In genomic region chr2:236819275-236820002, GRCh38 we compare ENCODE assay signal across 20 cellular contexts.
DNase-seq lines count a peak whose midpoint lies in the region; ATAC-seq, FAIRE-seq and TF ChIP-seq lines count a peak whose summit lies in the region.
"Had no signal": no experiment of that assay in that cellular context is flagged by ENCODE, and none has a peak within 500 bp of the region (broad histone marks: within the 10 kb centered on the region; RNA-seq: fewer than 3 reads in every experiment).

No MANE protein-coding gene starts in this region.

- H3K4me3 ChIP-seq in brain microvascular endothelial cell (ENCODE audit: low read depth, low read length) (no peak overlapping the region), HepG2 (replicated peaks in 1 of 3; ENCODE audit: insufficient read depth in 1 of 3, low read depth in 2 of 3, low read length in 3 of 3) (no peak overlapping the region)

- H3K36me3 ChIP-seq in brain microvascular endothelial cell (replicated peaks), result no peaks in the 10 kb centered on the region
- H3K36me3 ChIP-seq in HepG2 (replicated peaks in 1 of 2; ENCODE audit: control insufficient read depth in 1 of 2, insufficient read depth in 2 of 2, low read length in 2 of 2), result no peaks in the 10 kb centered on the region
- H3K36me3 ChIP-seq: BE2C had no signal

- TF ChIP-seq EP300 in HepG2 (IDR thresholded peaks at IDR 0.05; ENCODE audit: low read depth in 2 of 2, low read length in 2 of 2), result no peak
- no peak for TF ChIP-seq EP300 in HepG2 (CRISPR knock-in tag; IDR thresholded peaks at IDR 0.05; ENCODE audit: borderline replicate concordance)

- in situ Hi-C loops in brain microvascular endothelial cell (cut with HindIII; ENCODE audit: low pct_ligation_motif_present, low sequenced_read_pairs), result no loop called here
- in situ Hi-C loops in HepG2 (cut with HindIII; ENCODE audit: extremely low pct_ligation_motif_present, low pct_unique_long_range_greater_than_20kb), result no loop called here

- H3K9ac ChIP-seq in HepG2 (ENCODE audit: insufficient read depth, low read depth, low read length), result no peak overlapping the region
- H3K9ac ChIP-seq: SK-N-SH had no signal

- no peak for TF ChIP-seq POLR2A in HepG2 (IDR thresholded peaks at IDR 0.05; ENCODE audit: insufficient read depth in 1 of 2, low read depth in 2 of 2, low read length in 2 of 2)

- H3K27me3 Mint-ChIP-seq in type B pancreatic cell, result peaks cover 9% of the 10 kb centered on the region
- H3K27me3 Mint-ChIP-seq in activated T-helper 17 cell treated with anti-CD3 and anti-CD28 coated beads, Interleukin-2, amount 50 U/mL, for 72 hours, result peaks cover 3% of the 10 kb centered on the region

- 49% methylated on average over 19 of the region's 19 CpGs for WGBS in HepG2 (ENCODE audit: low lambda C conversion rate)

- DNase-seq in NCI-H345 (lab: John Stamatoyannopoulos, UW) (peak; percentile 44), NCI-H345 treated with DMSO at 0.1 percent for 48 hours (lab: John Stamatoyannopoulos, UW; ENCODE audit: unreplicated experiment) (no peak), brain microvascular endothelial cell (no peak), HepG2 (ENCODE audit: low spot score) (no peak), type B pancreatic cell (ENCODE audit: extremely low spot score, unreplicated experiment) (peak; percentile 56), HuH-7 (ENCODE audit: low spot score) (no peak)
- DNase-seq: BE2C; Calu3; CD4-positive, alpha-beta memory T cell; DND-41; KBM-7; MV-4-11; NCI-H510A treated with DMSO at 0.1 percent for 48 hours; NCI-H82; SK-N-SH had no signal

- H3K4me1 Mint-ChIP-seq in type B pancreatic cell (ENCODE audit: unreplicated experiment), result peaks cover 41% of the 10 kb centered on the region
- H3K4me1 Mint-ChIP-seq in activated T-helper 17 cell treated with anti-CD3 and anti-CD28 coated beads, Interleukin-2, amount 50 U/mL, for 72 hours, result no peaks in the 10 kb centered on the region
- H3K4me1 Mint-ChIP-seq: CD4-positive, alpha-beta memory T cell had no signal

- H3K4me1 ChIP-seq in HepG2 (ENCODE audit: insufficient read depth, low read length), result no peaks in the 10 kb centered on the region
- H3K4me1 ChIP-seq: BE2C had no signal

- H3K27me3 ChIP-seq in brain microvascular endothelial cell (replicated peaks) (no peaks in the 10 kb centered on the region), HepG2 (ENCODE audit: control insufficient read depth in 1 of 2, insufficient read depth in 2 of 2, low read length in 2 of 2) (peaks cover 0 to 4% of the 10 kb centered on the region in 2 experiments; a peak in 2 of 5 replicates)
- H3K27me3 ChIP-seq: BE2C had no signal

- CTCF ChIA-PET in HepG2 (lab: Yijun Ruan, JAX; ENCODE audit: low intra/inter-chr PET ratio, low total read pairs), result no interaction called here

- peaks cover 11% of the 10 kb centered on the region for H3K9me3 Mint-ChIP-seq in type B pancreatic cell
- H3K9me3 Mint-ChIP-seq in activated T-helper 17 cell treated with anti-CD3 and anti-CD28 coated beads, Interleukin-2, amount 50 U/mL, for 72 hours, result peaks cover 5% of the 10 kb centered on the region

- H3K27ac ChIP-seq in brain microvascular endothelial cell (no peak overlapping the region), HepG2 (ENCODE audit: extremely low read length, insufficient read depth, low read length) (no peak overlapping the region)
- H3K27ac ChIP-seq: 22Rv1 had no signal

- no peak for TF ChIP-seq RAD21 in HepG2 (CRISPR knock-in tag; IDR thresholded peaks at IDR 0.05)

- POLR2A ChIA-PET in HepG2 (lab: Yijun Ruan, JAX), result no interaction called here

- H2AFZ ChIP-seq in HepG2 (ENCODE audit: low read length), result no peak overlapping the region

- no peak for FAIRE-seq in HepG2 (lab: Jason Lieb, UNC)
- FAIRE-seq: G401.6 had no signal

- no peak overlapping the region for H3K4me3 Mint-ChIP-seq in type B pancreatic cell
- no peak overlapping the region for H3K4me3 Mint-ChIP-seq in activated T-helper 17 cell treated with anti-CD3 and anti-CD28 coated beads, Interleukin-2, amount 50 U/mL, for 72 hours
- H3K4me3 Mint-ChIP-seq: CD4-positive, alpha-beta memory T cell had no signal

- H3K79me2 ChIP-seq in HepG2 (ENCODE audit: insufficient read depth, low read length), result no peaks in the 10 kb centered on the region

- H4K20me1 ChIP-seq in HepG2 (ENCODE audit: insufficient read depth, low read length), result no peaks in the 10 kb centered on the region

- H3K4me2 ChIP-seq in HepG2 (ENCODE audit: low read depth, low read length), result no peak overlapping the region
- H3K4me2 ChIP-seq: SK-N-SH had no signal

- H3K9me3 ChIP-seq in HepG2 (ENCODE audit: low read length), result no peaks in the 10 kb centered on the region
- H3K9me3 ChIP-seq: BE2C, SK-N-SH had no signal

- peak overlapping the region; percentile 6 for H3K27ac Mint-ChIP-seq in type B pancreatic cell
- H3K27ac Mint-ChIP-seq in activated T-helper 17 cell treated with anti-CD3 and anti-CD28 coated beads, Interleukin-2, amount 50 U/mL, for 72 hours, result no peak overlapping the region
- H3K27ac Mint-ChIP-seq: CD4-positive, alpha-beta memory T cell had no signal

- no TSS peak for BruUV-seq in HepG2 (replicated peaks; lab: Mats Ljungman, UMichigan)

- H3K36me3 Mint-ChIP-seq in type B pancreatic cell, result peaks cover 6% of the 10 kb centered on the region
- H3K36me3 Mint-ChIP-seq in activated T-helper 17 cell treated with anti-CD3 and anti-CD28 coated beads, Interleukin-2, amount 50 U/mL, for 72 hours (ENCODE audit: low read depth), result no peaks in the 10 kb centered on the region
- H3K36me3 Mint-ChIP-seq: CD4-positive, alpha-beta memory T cell had no signal

- no peak for ATAC-seq in HepG2
- ATAC-seq in activated T-helper 17 cell treated with anti-CD3 and anti-CD28 coated beads, Interleukin-2, amount 50 U/mL, for 72 hours (replicated peaks), result no peak
- no peak for ATAC-seq in HG03439 (IDR thresholded peaks at IDR 0.05; ENCODE audit: unreplicated experiment)
- ATAC-seq: Panc1 had no signal

- intact Hi-C loops in HepG2 (cut with micrococcal nuclease; ENCODE audit: unreplicated experiment), result loop anchor here (10.0 kb wide), 1 partner anchor 205 kb away; no protein-coding TSS in a partner anchor

- peak; percentile 16 for TF ChIP-seq CTCF in brain microvascular endothelial cell (IDR thresholded peaks at IDR 0.05; ENCODE audit: low read depth, low read length, missing control alignments)
- no peak for TF ChIP-seq CTCF in HepG2 (CRISPR knock-in tag; IDR thresholded peaks at IDR 0.05)
- peak; percentile 25 for TF ChIP-seq CTCF in type B pancreatic cell (conservative IDR thresholded peaks at IDR 0.05)

TF ChIP-seq in HepG2, 621 proteins besides CTCF, POLR2A, EP300 and RAD21:
- no peak for TF ChIP-seq RARA (CRISPR knock-in tag; IDR thresholded peaks at IDR 0.05)
- TF ChIP-seq NONO (IDR thresholded peaks at IDR 0.05), result no peak
- no peak for TF ChIP-seq NONO (CRISPR knock-in tag; conservative IDR thresholded peaks at IDR 0.05)
- TF ChIP-seq, protein P1, sequence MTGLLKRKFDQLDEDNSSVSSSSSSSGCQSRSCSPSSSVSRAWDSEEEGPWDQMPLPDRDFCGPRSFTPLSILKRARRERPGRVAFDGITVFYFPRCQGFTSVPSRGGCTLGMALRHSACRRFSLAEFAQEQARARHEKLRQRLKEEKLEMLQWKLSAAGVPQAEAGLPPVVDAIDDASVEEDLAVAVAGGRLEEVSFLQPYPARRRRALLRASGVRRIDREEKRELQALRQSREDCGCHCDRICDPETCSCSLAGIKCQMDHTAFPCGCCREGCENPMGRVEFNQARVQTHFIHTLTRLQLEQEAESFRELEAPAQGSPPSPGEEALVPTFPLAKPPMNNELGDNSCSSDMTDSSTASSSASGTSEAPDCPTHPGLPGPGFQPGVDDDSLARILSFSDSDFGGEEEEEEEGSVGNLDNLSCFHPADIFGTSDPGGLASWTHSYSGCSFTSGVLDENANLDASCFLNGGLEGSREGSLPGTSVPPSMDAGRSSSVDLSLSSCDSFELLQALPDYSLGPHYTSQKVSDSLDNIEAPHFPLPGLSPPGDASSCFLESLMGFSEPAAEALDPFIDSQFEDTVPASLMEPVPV (CRISPR knock-in tag; IDR thresholded peaks at IDR 0.05), result no peak
- TF ChIP-seq KDM3A (CRISPR knock-in tag; IDR thresholded peaks at IDR 0.05; ENCODE audit: low read depth), result no peak
- TF ChIP-seq, protein P2, sequence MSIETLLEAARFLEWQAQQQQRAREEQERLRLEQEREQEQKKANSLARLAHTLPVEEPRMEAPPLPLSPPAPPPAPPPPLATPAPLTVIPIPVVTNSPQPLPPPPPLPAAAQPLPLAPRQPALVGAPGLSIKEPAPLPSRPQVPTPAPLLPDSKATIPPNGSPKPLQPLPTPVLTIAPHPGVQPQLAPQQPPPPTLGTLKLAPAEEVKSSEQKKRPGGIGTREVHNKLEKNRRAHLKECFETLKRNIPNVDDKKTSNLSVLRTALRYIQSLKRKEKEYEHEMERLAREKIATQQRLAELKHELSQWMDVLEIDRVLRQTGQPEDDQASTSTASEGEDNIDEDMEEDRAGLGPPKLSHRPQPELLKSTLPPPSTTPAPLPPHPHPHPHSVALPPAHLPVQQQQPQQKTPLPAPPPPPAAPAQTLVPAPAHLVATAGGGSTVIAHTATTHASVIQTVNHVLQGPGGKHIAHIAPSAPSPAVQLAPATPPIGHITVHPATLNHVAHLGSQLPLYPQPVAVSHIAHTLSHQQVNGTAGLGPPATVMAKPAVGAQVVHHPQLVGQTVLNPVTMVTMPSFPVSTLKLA (IDR thresholded peaks at IDR 0.05), result peak; percentile 86

Comparison
In these comparisons a context has a peak if more than half of its experiments do, and no peak if none do; other contexts are left out.
1. DNase-seq: peak in NCI-H345 (single experiment) and type B pancreatic cell (single experiment); none in NCI-H345 treated with DMSO at 0.1 percent for 48 hours (single experiment), brain microvascular endothelial cell (single experiment), HepG2 (single experiment) and HuH-7 (single experiment).